12 cellular contexts compared by ENCODE assay signal in the genomic region with DNA sequence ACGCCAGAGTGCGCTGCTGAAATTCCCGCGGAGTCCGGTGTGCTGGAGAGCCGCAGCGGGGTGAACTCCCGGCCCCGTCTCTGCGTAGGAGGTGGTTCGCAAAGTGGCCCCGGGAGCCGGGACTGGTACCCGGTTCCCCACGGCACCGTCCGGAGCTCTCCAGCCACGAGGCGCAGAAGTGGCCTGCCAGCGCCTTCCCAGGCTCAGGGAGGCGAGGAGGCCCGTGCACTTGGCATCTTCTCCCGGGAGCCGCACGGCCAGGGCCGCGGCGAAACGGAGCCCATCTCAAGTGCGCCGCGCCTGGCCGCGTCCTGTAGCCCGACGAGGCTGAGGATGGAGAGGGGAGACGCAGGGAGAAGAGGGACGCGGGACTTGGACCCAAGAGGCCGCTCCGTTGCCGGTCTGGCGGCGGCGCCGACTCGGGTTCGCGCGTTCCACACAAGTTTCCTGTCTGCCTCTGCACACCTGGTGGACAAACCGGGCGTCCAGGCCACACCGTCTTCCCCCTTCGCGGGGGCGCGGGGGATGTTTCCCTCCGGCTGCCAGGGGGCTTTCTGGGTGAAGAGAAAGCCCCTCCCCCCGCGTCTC. TPM values are rescaled to one million over a fixed set of nuclear protein-coding genes. Genes with fewer than 3 reads are reported as not detected.
DNase-seq lines count a peak whose midpoint lies in the region; ATAC-seq, FAIRE-seq and TF ChIP-seq lines count a peak whose summit lies in the region.
"Had no signal": no experiment of that assay in that cellular context is flagged by ENCODE, and none has a peak within 500 bp of the region (broad histone marks: within the 10 kb centered on the region; RNA-seq: fewer than 3 reads in every experiment).

No MANE protein-coding gene starts in this region.

- no CpG with 5 or more reads among the region's 60 CpGs for WGBS in A549 (ENCODE audit: missing lambda C conversion rate)
- WGBS in mesodermal cell (ENCODE audit: insufficient coverage in 2 of 2), 2 experiments = 0 to 1% methylated on average over 39 to 42 of the region's 60 CpGs

- no peak for TF ChIP-seq POLR2A in A549 (IDR thresholded peaks at IDR 0.05; ENCODE audit: low read length)

- H4K20me1 ChIP-seq in MM.1S (ENCODE audit: insufficient read depth, low read length) = no peaks in the 10 kb centered on the region

- no peaks in the 10 kb centered on the region for H3F3A ChIP-seq in MM.1S (ENCODE audit: insufficient read depth, low read length)

- no peak for TF ChIP-seq RAD21 in A549 (conservative IDR thresholded peaks at IDR 0.05 in 1 of 2, IDR thresholded peaks at IDR 0.05 in 1 of 2)

- H3K9me3 ChIP-seq in A549 (no peaks in the 10 kb centered on the region; the same call in 2 of the 3 replicates), mesodermal cell (ENCODE audit: control insufficient read depth, low read length) (no peaks in the 10 kb centered on the region), MM.1S (replicated peaks; ENCODE audit: insufficient read depth, low read length) (no peaks in the 10 kb centered on the region)

- H2AFZ ChIP-seq in MM.1S (ENCODE audit: low read length) = no peak overlapping the region

- peak in 1 of 2 experiments; percentile 51; a peak in 3 of 6 replicates for ATAC-seq in A549
- no peak for ATAC-seq in HG02884 (IDR thresholded peaks at IDR 0.05; ENCODE audit: unreplicated experiment)
- ATAC-seq in HG02588 (IDR thresholded peaks at IDR 0.05; ENCODE audit: unreplicated experiment) = no peak

- H3K4me1 ChIP-seq in A549 = no peaks in the 10 kb centered on the region
- peaks cover 18% of the 10 kb centered on the region for H3K4me1 ChIP-seq in mesodermal cell (ENCODE audit: control insufficient read depth, insufficient read depth, low read length, poor library complexity, severe bottlenecking)
- H3K4me1 ChIP-seq in MM.1S (ENCODE audit: low read length) = no peaks in the 10 kb centered on the region

- H3K4me2 ChIP-seq in A549 (0 out of 3 replicates have a peak overlapping the region, but pooled peaks have one; percentile 23), MM.1S (ENCODE audit: low read depth, low read length) (no peak overlapping the region)

- POLR2A ChIA-PET in A549 (lab: Yijun Ruan, JAX) = no interaction called here

- H3K27me3 ChIP-seq in MM.1S (replicated peaks; ENCODE audit: insufficient read depth, low read length) = no peaks in the 10 kb centered on the region

- FAIRE-seq in A549 (lab: Jason Lieb, UNC) = no peak

- CTCF ChIA-PET in A549 (lab: Yijun Ruan, JAX) = no interaction called here

- H3K36me3 ChIP-seq in mesodermal cell (ENCODE audit: control insufficient read depth, insufficient read depth, low read length) (no peaks in the 10 kb centered on the region), MM.1S (replicated peaks; ENCODE audit: insufficient read depth, low read length) (no peaks in the 10 kb centered on the region)

- TF ChIP-seq CTCF in A549 (IDR thresholded peaks at IDR 0.05) = no peak
- no peak for TF ChIP-seq CTCF in epithelial cell of proximal tubule (conservative IDR thresholded peaks at IDR 0.05; ENCODE audit: low read depth, low read length)
- no peak for TF ChIP-seq CTCF in MM.1S (IDR thresholded peaks at IDR 0.05; ENCODE audit: low read length)

- no peak overlapping the region for H3K4me3 ChIP-seq in A549
- peak overlapping the region; percentile 43 for H3K4me3 ChIP-seq in epithelial cell of proximal tubule (ENCODE audit: low read depth, low read length)
- peak overlapping the region; percentile 19 for H3K4me3 ChIP-seq in mesodermal cell (ENCODE audit: extremely low read depth, insufficient read depth, low read length, poor library complexity, severe bottlenecking)
- no peak overlapping the region for H3K4me3 ChIP-seq in MM.1S (ENCODE audit: low read length)

- no peak overlapping the region for H3K9ac ChIP-seq in MM.1S (ENCODE audit: low read length)

- no peaks in the 10 kb centered on the region for H3K9me2 ChIP-seq in MM.1S (replicated peaks; ENCODE audit: insufficient read depth, low read length)

- peak in 1 of 2 experiments; percentile 1 for DNase-seq in A549 (ENCODE audit: low read depth in 1 of 2, low spot score in 1 of 2)
- peak; percentile 47 to 62 for DNase-seq in NCI-H1930 (lab: John Stamatoyannopoulos, UW)
- DNase-seq in epithelial cell of proximal tubule (ENCODE audit: low read depth) = no peak
- DNase-seq in MM.1S = no peak
- no peak for DNase-seq in NCI-H128 (lab: John Stamatoyannopoulos, UW; ENCODE audit: unreplicated experiment)
- DNase-seq: amniotic stem cell; CD4-positive, alpha-beta T cell; stimulated activated CD4-positive, alpha-beta T cell treated with anti-CD3 and anti-CD28 coated beads, Interleukin-15, amount 100 ng/mL, for 24 hours had no signal

- no peak for TF ChIP-seq EP300 in A549 (IDR thresholded peaks at IDR 0.05)

- no peak overlapping the region for H3K27ac ChIP-seq in A549
- no peak overlapping the region for H3K27ac ChIP-seq in mesodermal cell (ENCODE audit: low read depth, low read length, severe bottlenecking)
- H3K27ac ChIP-seq in MM.1S (ENCODE audit: low read length) = no peak overlapping the region

- H3K79me2 ChIP-seq in MM.1S (ENCODE audit: low read length) = no peaks in the 10 kb centered on the region

TF ChIP-seq in A549, 52 proteins besides CTCF, POLR2A, EP300 and RAD21:
- TF ChIP-seq EHF (CRISPR knock-in tag; IDR thresholded peaks at IDR 0.05) = no peak
- TF ChIP-seq EHMT2 (IDR thresholded peaks at IDR 0.05; ENCODE audit: low read depth) = no peak
- TF ChIP-seq CHD4 (IDR thresholded peaks at IDR 0.05; ENCODE audit: borderline replicate concordance) = no peak
- no peak for TF ChIP-seq ESRRA (IDR thresholded peaks at IDR 0.05; ENCODE audit: borderline replicate concordance, low read length)
- no peak for TF ChIP-seq FOXS1 (CRISPR knock-in tag; IDR thresholded peaks at IDR 0.05)
- TF ChIP-seq, protein P1, sequence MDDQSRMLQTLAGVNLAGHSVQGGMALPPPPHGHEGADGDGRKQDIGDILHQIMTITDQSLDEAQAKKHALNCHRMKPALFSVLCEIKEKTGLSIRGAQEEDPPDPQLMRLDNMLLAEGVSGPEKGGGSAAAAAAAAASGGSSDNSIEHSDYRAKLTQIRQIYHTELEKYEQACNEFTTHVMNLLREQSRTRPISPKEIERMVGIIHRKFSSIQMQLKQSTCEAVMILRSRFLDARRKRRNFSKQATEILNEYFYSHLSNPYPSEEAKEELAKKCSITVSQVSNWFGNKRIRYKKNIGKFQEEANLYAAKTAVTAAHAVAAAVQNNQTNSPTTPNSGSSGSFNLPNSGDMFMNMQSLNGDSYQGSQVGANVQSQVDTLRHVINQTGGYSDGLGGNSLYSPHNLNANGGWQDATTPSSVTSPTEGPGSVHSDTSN (IDR thresholded peaks at IDR 0.05) = no peak
- TF ChIP-seq ZC3H11A (IDR thresholded peaks at IDR 0.05) = no peak
- TF ChIP-seq TFCP2L1 (CRISPR knock-in tag; IDR thresholded peaks at IDR 0.05) = no peak
- no peak for TF ChIP-seq GATA3 (IDR thresholded peaks at IDR 0.05; ENCODE audit: borderline replicate concordance)
- TF ChIP-seq, protein P2, sequence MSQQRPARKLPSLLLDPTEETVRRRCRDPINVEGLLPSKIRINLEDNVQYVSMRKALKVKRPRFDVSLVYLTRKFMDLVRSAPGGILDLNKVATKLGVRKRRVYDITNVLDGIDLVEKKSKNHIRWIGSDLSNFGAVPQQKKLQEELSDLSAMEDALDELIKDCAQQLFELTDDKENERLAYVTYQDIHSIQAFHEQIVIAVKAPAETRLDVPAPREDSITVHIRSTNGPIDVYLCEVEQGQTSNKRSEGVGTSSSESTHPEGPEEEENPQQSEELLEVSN (IDR thresholded peaks at IDR 0.05; ENCODE audit: borderline replicate concordance, low read depth) = no peak
- TF ChIP-seq POLR2AphosphoS2 (conservative IDR thresholded peaks at IDR 0.05; ENCODE audit: low read length) = no peak
- TF ChIP-seq NR3C1 (IDR thresholded peaks at IDR 0.05) = no peak
- no peak for TF ChIP-seq JUN (IDR thresholded peaks at IDR 0.05)
- no peak for TF ChIP-seq MYC (IDR thresholded peaks at IDR 0.05; ENCODE audit: borderline replicate concordance, low read length)
- no peak for TF ChIP-seq KDM1A (IDR thresholded peaks at IDR 0.05; ENCODE audit: low read depth)
- no peak for TF ChIP-seq SMC3 (IDR thresholded peaks at IDR 0.05)
- TF ChIP-seq RFX5 (IDR thresholded peaks at IDR 0.05) = no peak
- TF ChIP-seq, protein P3, sequence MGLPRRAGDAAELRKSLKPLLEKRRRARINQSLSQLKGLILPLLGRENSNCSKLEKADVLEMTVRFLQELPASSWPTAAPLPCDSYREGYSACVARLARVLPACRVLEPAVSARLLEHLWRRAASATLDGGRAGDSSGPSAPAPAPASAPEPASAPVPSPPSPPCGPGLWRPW (IDR thresholded peaks at IDR 0.05) = no peak
- no peak for TF ChIP-seq FOSL2 (IDR thresholded peaks at IDR 0.05)
- no peak for TF ChIP-seq FOSL2 (CRISPR knock-in tag; IDR thresholded peaks at IDR 0.05)

RNA-seq across cellular contexts. Expression of a gene that starts 1.0 kb away (rescaled TPM):
- polyA plus RNA-seq in A549 (2011; rRNA removed) = not detected in 2 replicates
- polyA plus RNA-seq in A549 (2012; cell fraction: cytosol; rRNA removed) = not detected in 2 replicates
- polyA plus RNA-seq in A549 (2012; cell fraction: nucleus; rRNA removed) = not detected in 2 replicates
- polyA plus RNA-seq in A549 (2017; fragmentation: RNase III; extraction: RNeasy Plus Mini Kit Qiagen cat#74134 plus additional on column Dnase treatment) = not detected in 3 replicates
- polyA minus RNA-seq in A549 (2011; rRNA and poly(A)+ RNA removed) = not detected in 2 replicates
- 18.0 and 22.1 TPM in 2 replicates for total RNA-seq in epithelial cell of proximal tubule
- 2.4 TPM for polyA plus RNA-seq in mesodermal cell (2013, experiment 1 of 2)
- 1.7 TPM for polyA plus RNA-seq in mesodermal cell (2013, experiment 2 of 2)
- total RNA-seq: CD4-positive, alpha-beta T cell; ureter had no signal

Comparison
In these comparisons a context has a peak if more than half of its experiments do, and no peak if none do; other contexts are left out.
1. DNase-seq: peak in NCI-H1930 (2 of 2); none in epithelial cell of proximal tubule (single experiment), MM.1S (single experiment) and NCI-H128 (single experiment).
2. H3K4me3 ChIP-seq: peak in epithelial cell of proximal tubule (single experiment) and mesodermal cell (single experiment); none in A549 (single experiment) and MM.1S (single experiment).